In genomic region chr9:134811673-134812668, GRCh38 we compare ENCODE assay signal across 12 cellular contexts.
DNase-seq lines count a peak whose midpoint lies in the region; ATAC-seq and TF ChIP-seq lines count a peak whose summit lies in the region.
"Had no signal": no experiment of that assay in that cellular context is flagged by ENCODE, and none has a peak within 500 bp of the region (broad histone marks: within the 10 kb centered on the region; RNA-seq: fewer than 3 reads in every experiment).

No MANE protein-coding gene starts in this region.

- H3K9me3 ChIP-seq in HEK293 (ENCODE audit: control insufficient read depth, insufficient read depth, low read depth, low read length) (no peaks in the 10 kb centered on the region), adipocyte (ENCODE audit: control insufficient read depth, low read length) (no peaks in the 10 kb centered on the region), iPS-18a (ENCODE audit: control insufficient read depth, low read depth, low read length) (no peaks in the 10 kb centered on the region)
- H3K9me3 ChIP-seq: ovary, transverse colon had no signal

- no peak for ATAC-seq in HG02852 (IDR thresholded peaks at IDR 0.05; ENCODE audit: unreplicated experiment)
- no peak for ATAC-seq in HG03439 (IDR thresholded peaks at IDR 0.05; ENCODE audit: unreplicated experiment)
- ATAC-seq: PC-3 had no signal

- CTCF ChIA-PET in HEK293 (lab: Yijun Ruan, JAX) = interaction anchor here (0.5 to 0.6 kb wide), 2 partner anchors 169 to 663 kb away, joined by 3 to 4 read pairs; no protein-coding TSS in a partner anchor

- POLR2A ChIA-PET in HEK293 (lab: Yijun Ruan, JAX) = no interaction called here

- H3K27ac ChIP-seq in HEK293 (ENCODE audit: extremely low read depth, low read depth, low read length) (peak overlapping the region; percentile 22; the same call in 1 of the 2 replicates), iPS-18a (ENCODE audit: low read length) (no peak overlapping the region), temporal lobe (ENCODE audit: low read depth, low read length) (peak overlapping the region; percentile 21)
- H3K27ac ChIP-seq: ovary had no signal

- no peaks in the 10 kb centered on the region for H3K36me3 ChIP-seq in HEK293 (ENCODE audit: control insufficient read depth in 2 of 2, insufficient read depth in 1 of 2, low read length in 2 of 2)
- peaks cover 80% of the 10 kb centered on the region for H3K36me3 ChIP-seq in adipocyte (ENCODE audit: control insufficient read depth, insufficient read depth, low read length, severe bottlenecking)
- H3K36me3 ChIP-seq in iPS-18a (ENCODE audit: control insufficient read depth, low read depth, low read length) = no peaks in the 10 kb centered on the region
- H3K36me3 ChIP-seq: ovary, transverse colon had no signal

- H3K4me3 ChIP-seq in HEK293 (ENCODE audit: low read depth, low read length) (no peak overlapping the region), adipocyte (ENCODE audit: low read length) (no peak overlapping the region), iPS-18a (ENCODE audit: low read length) (peak overlapping the region; percentile 14)
- H3K4me3 ChIP-seq: ovary, transverse colon had no signal

- TF ChIP-seq CTCF in HEK293 (tag by site-specific recombination; IDR thresholded peaks at IDR 0.05) = no peak

- peak overlapping the region; percentile 38 for H3K9ac ChIP-seq in adipocyte (ENCODE audit: low read length)
- no peak overlapping the region for H3K9ac ChIP-seq in iPS-18a (ENCODE audit: low read length)

- no peaks in the 10 kb centered on the region for H3K27me3 ChIP-seq in adipocyte (replicated peaks; ENCODE audit: control insufficient read depth, insufficient read depth, low read length)
- H3K27me3 ChIP-seq in iPS-18a (ENCODE audit: control insufficient read depth, insufficient read depth, low read length) = no peaks in the 10 kb centered on the region
- H3K27me3 ChIP-seq: ovary, transverse colon had no signal

- peak; percentile 82 for DNase-seq in adipocyte (ENCODE audit: low read depth)
- no peak for DNase-seq in stimulated activated CD4-positive, alpha-beta T cell treated with anti-CD3 and anti-CD28 coated beads, Interleukin-2, amount 100 ng/mL, for 24 hours
- DNase-seq: immature natural killer cell, NCI-H1048, ovary, PC-3, transverse colon had no signal

- peaks cover 6% of the 10 kb centered on the region for H3K4me1 ChIP-seq in HEK293 (ENCODE audit: control insufficient read depth, insufficient read depth, low read length)
- H3K4me1 ChIP-seq in adipocyte (ENCODE audit: control insufficient read depth, insufficient read depth, low read length) = peaks cover 66% of the 10 kb centered on the region
- H3K4me1 ChIP-seq in iPS-18a (ENCODE audit: control insufficient read depth, low read depth, low read length) = peaks cover 15% of the 10 kb centered on the region

TF ChIP-seq in HEK293, 187 proteins besides CTCF, POLR2A, EP300 and RAD21 (continues in another document):
- TF ChIP-seq KLF9 (tag by site-specific recombination; IDR thresholded peaks at IDR 0.05; ENCODE audit: low read depth) = no peak
- TF ChIP-seq ZNF350 (tag by site-specific recombination; IDR thresholded peaks at IDR 0.05) = no peak
- peak; percentile 59 for TF ChIP-seq ZEB2 (tag by site-specific recombination; IDR thresholded peaks at IDR 0.05)
- no peak for TF ChIP-seq ZNF426 (tag by site-specific recombination; IDR thresholded peaks at IDR 0.05)
- TF ChIP-seq ZBTB20 (tag by site-specific recombination; IDR thresholded peaks at IDR 0.05) = peak; percentile 44; the same call in 1 of the 2 replicates
- TF ChIP-seq, protein P1, sequence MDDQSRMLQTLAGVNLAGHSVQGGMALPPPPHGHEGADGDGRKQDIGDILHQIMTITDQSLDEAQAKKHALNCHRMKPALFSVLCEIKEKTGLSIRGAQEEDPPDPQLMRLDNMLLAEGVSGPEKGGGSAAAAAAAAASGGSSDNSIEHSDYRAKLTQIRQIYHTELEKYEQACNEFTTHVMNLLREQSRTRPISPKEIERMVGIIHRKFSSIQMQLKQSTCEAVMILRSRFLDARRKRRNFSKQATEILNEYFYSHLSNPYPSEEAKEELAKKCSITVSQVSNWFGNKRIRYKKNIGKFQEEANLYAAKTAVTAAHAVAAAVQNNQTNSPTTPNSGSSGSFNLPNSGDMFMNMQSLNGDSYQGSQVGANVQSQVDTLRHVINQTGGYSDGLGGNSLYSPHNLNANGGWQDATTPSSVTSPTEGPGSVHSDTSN (CRISPR knock-in tag; IDR thresholded peaks at IDR 0.05) = no peak
- no peak for TF ChIP-seq ZNF266 (tag by site-specific recombination; IDR thresholded peaks at IDR 0.05; ENCODE audit: low read depth)
- TF ChIP-seq SP7 (tag by site-specific recombination; IDR thresholded peaks at IDR 0.05) = peak; percentile 59
- 0 out of 2 replicates have a peak, but pooled peaks have one; percentile 14 for TF ChIP-seq TRIM28 (IDR thresholded peaks at IDR 0.05; ENCODE audit: borderline replicate concordance, low read length)
- TF ChIP-seq, protein P2, sequence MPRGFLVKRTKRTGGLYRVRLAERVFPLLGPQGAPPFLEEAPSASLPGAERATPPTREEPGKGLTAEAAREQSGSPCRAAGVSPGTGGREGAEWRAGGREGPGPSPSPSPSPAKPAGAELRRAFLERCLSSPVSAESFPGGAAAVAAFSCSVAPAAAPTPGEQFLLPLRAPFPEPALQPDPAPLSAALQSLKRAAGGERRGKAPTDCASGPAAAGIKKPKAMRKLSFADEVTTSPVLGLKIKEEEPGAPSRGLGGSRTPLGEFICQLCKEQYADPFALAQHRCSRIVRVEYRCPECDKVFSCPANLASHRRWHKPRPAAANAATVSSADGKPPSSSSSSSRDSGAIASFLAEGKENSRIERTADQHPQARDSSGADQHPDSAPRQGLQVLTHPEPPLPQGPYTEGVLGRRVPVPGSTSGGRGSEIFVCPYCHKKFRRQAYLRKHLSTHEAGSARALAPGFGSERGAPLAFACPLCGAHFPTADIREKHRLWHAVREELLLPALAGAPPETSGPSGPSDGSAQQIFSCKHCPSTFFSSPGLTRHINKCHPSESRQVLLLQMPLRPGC (tag by site-specific recombination; IDR thresholded peaks at IDR 0.05) = peak; percentile 81
- TF ChIP-seq ZNF2 (tag by site-specific recombination; IDR thresholded peaks at IDR 0.05) = peak; percentile 19; the same call in 1 of the 2 replicates
- no peak for TF ChIP-seq ZNF837 (tag by site-specific recombination; IDR thresholded peaks at IDR 0.05)
- TF ChIP-seq KLF10 (tag by site-specific recombination; IDR thresholded peaks at IDR 0.05) = 0 out of 2 replicates have a peak, but pooled peaks have one; percentile 42
- 0 out of 2 replicates have a peak, but pooled peaks have one; percentile 14 for TF ChIP-seq ZNF394 (tag by site-specific recombination; IDR thresholded peaks at IDR 0.05; ENCODE audit: borderline replicate concordance)
- TF ChIP-seq ZNF660 (tag by site-specific recombination; IDR thresholded peaks at IDR 0.05) = peak; percentile 38
- peak; percentile 40 for TF ChIP-seq ZNF335 (tag by site-specific recombination; conservative IDR thresholded peaks at IDR 0.05)
- TF ChIP-seq FEZF1 (tag by site-specific recombination; IDR thresholded peaks at IDR 0.05) = peak; percentile 67
- peak; percentile 98 for TF ChIP-seq PRDM6 (tag by site-specific recombination; IDR thresholded peaks at IDR 0.05)
- peak; percentile 45 for TF ChIP-seq GFI1B (tag by site-specific recombination; IDR thresholded peaks at IDR 0.05)
- TF ChIP-seq, protein P3, sequence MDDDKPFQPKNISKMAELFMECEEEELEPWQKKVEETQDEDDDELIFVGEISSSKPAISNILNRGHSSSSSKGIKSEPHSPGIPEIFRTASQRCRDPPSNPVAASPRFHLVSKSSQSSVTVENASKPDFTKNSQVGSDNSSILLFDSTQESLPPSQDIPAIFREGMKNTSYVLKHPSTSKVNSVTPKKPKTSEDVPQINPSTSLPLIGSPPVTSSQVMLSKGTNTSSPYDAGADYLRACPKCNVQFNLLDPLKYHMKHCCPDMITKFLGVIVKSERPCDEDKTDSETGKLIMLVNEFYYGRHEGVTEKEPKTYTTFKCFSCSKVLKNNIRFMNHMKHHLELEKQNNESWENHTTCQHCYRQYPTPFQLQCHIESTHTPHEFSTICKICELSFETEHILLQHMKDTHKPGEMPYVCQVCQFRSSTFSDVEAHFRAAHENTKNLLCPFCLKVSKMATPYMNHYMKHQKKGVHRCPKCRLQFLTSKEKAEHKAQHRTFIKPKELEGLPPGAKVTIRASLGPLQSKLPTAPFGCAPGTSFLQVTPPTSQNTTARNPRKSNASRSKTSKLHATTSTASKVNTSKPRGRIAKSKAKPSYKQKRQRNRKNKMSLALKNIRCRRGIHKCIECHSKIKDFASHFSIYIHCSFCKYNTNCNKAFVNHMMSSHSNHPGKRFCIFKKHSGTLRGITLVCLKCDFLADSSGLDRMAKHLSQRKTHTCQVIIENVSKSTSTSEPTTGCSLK (tag by site-specific recombination; IDR thresholded peaks at IDR 0.05) = no peak
- TF ChIP-seq PRDM1 (tag by site-specific recombination; IDR thresholded peaks at IDR 0.05) = peak; percentile 93
- TF ChIP-seq ZNF843 (tag by site-specific recombination; IDR thresholded peaks at IDR 0.05) = peak; percentile 84
- TF ChIP-seq ZNF521 (tag by site-specific recombination; IDR thresholded peaks at IDR 0.05) = no peak
- peak; percentile 43 for TF ChIP-seq ZBTB8A (tag by site-specific recombination; IDR thresholded peaks at IDR 0.05)
- TF ChIP-seq ZNF600 (tag by site-specific recombination; IDR thresholded peaks at IDR 0.05) = peak; percentile 57
- TF ChIP-seq ZNF223 (tag by site-specific recombination; IDR thresholded peaks at IDR 0.05) = no peak
- no peak for TF ChIP-seq ZFP3 (tag by site-specific recombination; IDR thresholded peaks at IDR 0.05; ENCODE audit: low read depth)
